In genomic region chr9:6811436-6811835, GRCh38 we compare ENCODE assay signal across 16 cellular contexts.
DNase-seq lines count a peak whose midpoint lies in the region; ATAC-seq and TF ChIP-seq lines count a peak whose summit lies in the region.
"Had no signal": no experiment of that assay in that cellular context is flagged by ENCODE, and none has a peak within 500 bp of the region (broad histone marks: within the 10 kb centered on the region; RNA-seq: fewer than 3 reads in every experiment).

No MANE protein-coding gene starts in this region.

- DNase-seq in EH (ENCODE audit: low read depth) (peak; percentile 8), NCI-H1105 treated with DMSO at 0.1 percent for 48 hours (lab: John Stamatoyannopoulos, UW) (peak; percentile 64), iris pigment epithelial cell (ENCODE audit: low read depth) (peak; percentile 15), DMS114 treated with DMSO at 0.1 percent for 48 hours (lab: John Stamatoyannopoulos, UW; ENCODE audit: unreplicated experiment) (no peak), KBM-7 (no peak)
- DNase-seq in stimulated activated CD8-positive, alpha-beta memory T cell treated with anti-CD3 and anti-CD28 coated beads, Interleukin-4, amount 100 ng/mL, for 48 hours = no peak
- DNase-seq: Calu3; CD4-positive, alpha-beta T cell; DND-41; KG1; NCI-H446 treated with DMSO at 0.1 percent for 48 hours; NCI-H748 treated with DMSO at 0.1 percent for 48 hours; T-cell had no signal

- TF ChIP-seq CTCF in VCaP (conservative IDR thresholded peaks at IDR 0.05) = no peak

- H3K27ac ChIP-seq in VCaP = peak overlapping the region; percentile 36
- H3K27ac ChIP-seq: SJSA1 had no signal

- in situ Hi-C loops in KBM-7 (cut with MboI; ENCODE audit: low pct_unique_long_range_greater_than_20kb, low sequenced_read_pairs) = no loop called here

- no peak for ATAC-seq in HG03175 (IDR thresholded peaks at IDR 0.05; ENCODE audit: unreplicated experiment)
- ATAC-seq: T-cell had no signal

Comparison
In these comparisons a context has a peak if more than half of its experiments do, and no peak if none do; other contexts are left out.
1. DNase-seq: peak in EH (single experiment), NCI-H1105 treated with DMSO at 0.1 percent for 48 hours (single experiment) and iris pigment epithelial cell (single experiment); none in DMS114 treated with DMSO at 0.1 percent for 48 hours (single experiment), stimulated activated CD8-positive, alpha-beta memory T cell treated with anti-CD3 and anti-CD28 coated beads, Interleukin-4, amount 100 ng/mL, for 48 hours (single experiment) and KBM-7 (single experiment).